9 cellular contexts compared by ENCODE assay signal in the genomic region with DNA sequence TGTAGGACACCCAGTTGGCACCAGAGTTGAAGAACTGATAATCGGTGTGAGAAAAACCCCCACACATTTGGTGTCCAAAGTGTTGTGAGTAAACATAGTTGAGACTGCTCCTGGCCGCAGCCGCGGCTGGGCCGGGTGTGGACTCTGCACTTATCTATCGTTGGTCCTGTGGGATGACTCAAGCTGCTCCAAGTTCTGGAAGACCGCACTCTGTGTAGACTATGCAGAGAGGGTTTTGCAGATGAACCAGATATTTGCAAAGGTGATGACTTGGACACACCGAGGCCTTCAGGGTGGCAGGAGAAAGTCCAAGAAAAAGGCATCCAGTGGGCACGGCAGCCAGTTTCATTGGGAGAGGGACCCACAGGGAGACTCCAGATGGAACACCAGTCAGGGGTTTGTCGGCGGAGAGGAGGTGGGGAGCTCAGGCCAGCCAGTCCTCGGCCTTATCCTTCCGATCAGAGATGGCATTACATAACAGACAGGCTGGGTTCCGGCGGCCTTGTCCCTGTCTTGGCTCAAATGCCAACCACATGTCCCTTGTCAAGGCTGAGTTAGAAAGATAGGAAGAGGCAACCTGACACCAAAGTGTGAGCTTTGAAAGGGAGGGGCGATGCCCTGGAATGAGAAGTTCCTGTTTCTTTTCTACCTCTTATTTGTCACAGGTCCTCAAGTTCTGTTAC. TPM values are rescaled to one million over a fixed set of nuclear protein-coding genes. Genes with fewer than 3 reads are reported as not detected.
DNase-seq lines count a peak whose midpoint lies in the region; ATAC-seq and TF ChIP-seq lines count a peak whose summit lies in the region.
"Had no signal": no experiment of that assay in that cellular context is flagged by ENCODE, and none has a peak within 500 bp of the region (broad histone marks: within the 10 kb centered on the region; RNA-seq: fewer than 3 reads in every experiment).

No MANE protein-coding gene starts in this region.

- intact Hi-C loops in CD4-positive, alpha-beta T cell (cut with DNase I, micrococcal nuclease), result loop anchor here in 1 of 2 experiments (5.0 kb wide), 1 partner anchor 115 kb away; no protein-coding TSS in a partner anchor

- H3K4me3 Mint-ChIP-seq in CD4-positive, alpha-beta T cell, result no peak overlapping the region
- no peak overlapping the region for H3K4me3 Mint-ChIP-seq in neural progenitor cell
- no peak overlapping the region for H3K4me3 Mint-ChIP-seq in activated T-cell treated with anti-CD3 and anti-CD28 coated beads, Interleukin-2, amount 50 U/mL, for 4 hours
- H3K4me3 Mint-ChIP-seq: activated CD4-positive, alpha-beta T cell treated with anti-CD3 and anti-CD28 coated beads, Interleukin-2, amount 10 ng/mL, durations not matched to agents 24 days and 14 days had no signal

- no peak overlapping the region for H3K27ac ChIP-seq in CD4-positive, alpha-beta T cell (ENCODE audit: low read depth, low read length)
- H3K27ac ChIP-seq in neural progenitor cell, result no peak overlapping the region

- H2AFZ ChIP-seq in neural progenitor cell (replicated peaks), result no peak overlapping the region

- H3K4me1 ChIP-seq in neural progenitor cell, result peaks cover 6% of the 10 kb centered on the region

- no peaks in the 10 kb centered on the region for H3K27me3 ChIP-seq in CD4-positive, alpha-beta T cell (ENCODE audit: control insufficient read depth, insufficient read depth, low read length)
- no peaks in the 10 kb centered on the region for H3K27me3 ChIP-seq in neural progenitor cell

- no peak overlapping the region for H3K9ac ChIP-seq in neural progenitor cell

- H3K4me1 Mint-ChIP-seq in CD4-positive, alpha-beta T cell (ENCODE audit: low read depth), result peaks cover 22% of the 10 kb centered on the region
- peaks cover 31% of the 10 kb centered on the region for H3K4me1 Mint-ChIP-seq in neural progenitor cell
- H3K4me1 Mint-ChIP-seq in activated T-cell treated with anti-CD3 and anti-CD28 coated beads, Interleukin-2, amount 50 U/mL, for 4 hours (ENCODE audit: low read depth), result peaks cover 10% of the 10 kb centered on the region

- no peak overlapping the region for H3K4me3 ChIP-seq in neural progenitor cell

- no peak for TF ChIP-seq CTCF in CD4-positive, alpha-beta T cell (IDR thresholded peaks at IDR 0.05)
- TF ChIP-seq CTCF in neural progenitor cell (IDR thresholded peaks at IDR 0.05), result no peak

- no peak overlapping the region for H3K4me2 ChIP-seq in neural progenitor cell

- peak; percentile 58 for TF ChIP-seq POLR2A in erythroblast (IDR thresholded peaks at IDR 0.05; ENCODE audit: low read length)

- no peak overlapping the region for H3K27ac Mint-ChIP-seq in CD4-positive, alpha-beta T cell
- peak overlapping the region; percentile 37 for H3K27ac Mint-ChIP-seq in neural progenitor cell
- H3K27ac Mint-ChIP-seq: activated CD4-positive, alpha-beta T cell treated with anti-CD3 and anti-CD28 coated beads, Interleukin-2, amount 10 ng/mL, durations not matched to agents 24 days and 14 days had no signal

- H3K79me2 ChIP-seq in neural progenitor cell (ENCODE audit: low read depth), result no peaks in the 10 kb centered on the region

- H3K27me3 Mint-ChIP-seq in CD4-positive, alpha-beta T cell, result peaks cover 7% of the 10 kb centered on the region
- peaks cover 12% of the 10 kb centered on the region for H3K27me3 Mint-ChIP-seq in neural progenitor cell (ENCODE audit: insufficient read depth, low read depth)
- peaks cover 15% of the 10 kb centered on the region for H3K27me3 Mint-ChIP-seq in activated T-cell treated with anti-CD3 and anti-CD28 coated beads, Interleukin-2, amount 50 U/mL, for 4 hours (ENCODE audit: low read depth)

- no peak for DNase-seq in CD4-positive, alpha-beta T cell
- peak; percentile 54 for DNase-seq in NOMO-1 treated with DMSO at 0.1 percent for 48 hours (lab: John Stamatoyannopoulos, UW; ENCODE audit: unreplicated experiment)
- DNase-seq in erythroblast (lab: John Stamatoyannopoulos, UW), result peak; percentile 68 to 83
- no peak for DNase-seq in neural progenitor cell (ENCODE audit: low spot score)
- DNase-seq in activated CD4-positive, alpha-beta T cell treated with anti-CD3 and anti-CD28 coated beads, Interleukin-2, amount 50 U/mL, for 1 hour, result no peak
- DNase-seq in activated T-cell treated with anti-CD3 and anti-CD28 coated beads, Interleukin-2, amount 50 U/mL, for 4 hours, result no peak
- no peak for DNase-seq in stimulated activated naive CD4-positive, alpha-beta T cell treated with Interleukin-2 at 50 U/mL for 16 hours (lab: John Stamatoyannopoulos, UW)
- DNase-seq: activated CD4-positive, alpha-beta T cell treated with anti-CD3 and anti-CD28 coated beads, Interleukin-2, amount 10 ng/mL, durations not matched to agents 24 days and 14 days had no signal

- no peaks in the 10 kb centered on the region for H3K9me3 Mint-ChIP-seq in CD4-positive, alpha-beta T cell
- H3K9me3 Mint-ChIP-seq in neural progenitor cell, result no peaks in the 10 kb centered on the region
- no peaks in the 10 kb centered on the region for H3K9me3 Mint-ChIP-seq in activated T-cell treated with anti-CD3 and anti-CD28 coated beads, Interleukin-2, amount 50 U/mL, for 4 hours
- H3K9me3 Mint-ChIP-seq: activated CD4-positive, alpha-beta T cell treated with anti-CD3 and anti-CD28 coated beads, Interleukin-2, amount 10 ng/mL, durations not matched to agents 24 days and 14 days had no signal

- CTCF ChIA-PET in CD4-positive, alpha-beta T cell (lab: Charles Lee), result no interaction called here

- H3K9me3 ChIP-seq in CD4-positive, alpha-beta T cell (ENCODE audit: control insufficient read depth, low read length), result no peaks in the 10 kb centered on the region
- H3K9me3 ChIP-seq in neural progenitor cell (ENCODE audit: low read depth), result no peaks in the 10 kb centered on the region

- POLR2A ChIA-PET in CD4-positive, alpha-beta T cell (lab: Charles Lee), result interaction anchor here (0.7 kb wide), 1 partner anchor 130 kb away, joined by 3 read pairs; no protein-coding TSS in a partner anchor

- ATAC-seq in CD4-positive, alpha-beta T cell (ENCODE audit: poor library complexity), result peak; percentile 11
- ATAC-seq in HG03280 (IDR thresholded peaks at IDR 0.05; ENCODE audit: unreplicated experiment), result no peak
- no peak for ATAC-seq in activated T-cell treated with anti-CD3 and anti-CD28 coated beads, Interleukin-2, amount 50 U/mL, for 4 hours

- H3K36me3 ChIP-seq in neural progenitor cell, result no peaks in the 10 kb centered on the region

- H4K20me1 ChIP-seq in neural progenitor cell (ENCODE audit: low read depth), result no peaks in the 10 kb centered on the region

- H3F3A ChIP-seq in neural progenitor cell (ENCODE audit: low read depth), result no peaks in the 10 kb centered on the region

- H3K36me3 Mint-ChIP-seq in CD4-positive, alpha-beta T cell (ENCODE audit: low read depth), result no peaks in the 10 kb centered on the region
- H3K36me3 Mint-ChIP-seq in neural progenitor cell, result no peaks in the 10 kb centered on the region
- H3K36me3 Mint-ChIP-seq in activated T-cell treated with anti-CD3 and anti-CD28 coated beads, Interleukin-2, amount 50 U/mL, for 4 hours (ENCODE audit: insufficient read depth), result no peaks in the 10 kb centered on the region

RNA-seq across cellular contexts. Expression of gene C2CD2, which starts 21.1 kb away (rescaled TPM):
- total RNA-seq in CD4-positive, alpha-beta T cell, result 1 to 10 TPM; 8.2 to 8.8 TPM
- total RNA-seq in neural progenitor cell (ENCODE audit: low replicate concordance), result 15.3 and 19.6 TPM in 2 replicates
- total RNA-seq in activated T-cell treated with anti-CD3 and anti-CD28 coated beads, Interleukin-2, amount 50 U/mL, for 4 hours, result 1 to 10 TPM; 1.6 to 7.4 (median 4.3) TPM

RNA-seq across cellular contexts. Expression of gene PRDM15, which starts 53.6 kb away (rescaled TPM):
- 10 to 100 TPM; 10.4 to 12.0 TPM for total RNA-seq in CD4-positive, alpha-beta T cell
- 9.0 and 10.4 TPM in 2 replicates for total RNA-seq in neural progenitor cell (ENCODE audit: low replicate concordance)
- 10 to 100 TPM; 10.4 to 11.7 (median 11.4) TPM for total RNA-seq in activated T-cell treated with anti-CD3 and anti-CD28 coated beads, Interleukin-2, amount 50 U/mL, for 4 hours

Comparison
In these comparisons a context has a peak if more than half of its experiments do, and no peak if none do; other contexts are left out.
1. DNase-seq: peak in NOMO-1 treated with DMSO at 0.1 percent for 48 hours (single experiment) and erythroblast (2 of 2); none in CD4-positive, alpha-beta T cell (0 of 10), neural progenitor cell (single experiment), activated CD4-positive, alpha-beta T cell treated with anti-CD3 and anti-CD28 coated beads, Interleukin-2, amount 50 U/mL, for 1 hour (single experiment), activated T-cell treated with anti-CD3 and anti-CD28 coated beads, Interleukin-2, amount 50 U/mL, for 4 hours (single experiment) and stimulated activated naive CD4-positive, alpha-beta T cell treated with Interleukin-2 at 50 U/mL for 16 hours (single experiment).